17 cellular contexts compared by ENCODE assay signal in genomic region chr20:32288225-32288849, GRCh38.
DNase-seq lines count a peak whose midpoint lies in the region; ATAC-seq and TF ChIP-seq lines count a peak whose summit lies in the region.
"Had no signal": no experiment of that assay in that cellular context is flagged by ENCODE, and none has a peak within 500 bp of the region (broad histone marks: within the 10 kb centered on the region; RNA-seq: fewer than 3 reads in every experiment).

No MANE protein-coding gene starts in this region.

- H3K4me3 Mint-ChIP-seq in activated naive CD4-positive, alpha-beta T cell treated with anti-CD3 and anti-CD28 coated beads, Interleukin-2, amount 50 U/mL, for 24 hours: peak overlapping the region; percentile 13
- no peak overlapping the region for H3K4me3 Mint-ChIP-seq in central memory CD8-positive, alpha-beta T cell
- no peak overlapping the region for H3K4me3 Mint-ChIP-seq in stimulated activated memory B cell treated with anti-CD40 and anti-IgM and Interleukin-4, amounts not matched to agents 10 μg/mL and 1 μg/mL and 100 μg/mL, for 72 hours
- H3K4me3 Mint-ChIP-seq: CD4-positive, alpha-beta memory T cell had no signal

- ATAC-seq in central memory CD8-positive, alpha-beta T cell (replicated peaks; ENCODE audit: extremely low read depth, poor library complexity, severe bottlenecking): no peak
- ATAC-seq in stimulated activated memory B cell treated with anti-CD40 and anti-IgM and Interleukin-4, amounts not matched to agents 10 μg/mL and 1 μg/mL and 100 μg/mL, for 72 hours: no peak
- ATAC-seq in GM18517 (IDR thresholded peaks at IDR 0.05; ENCODE audit: unreplicated experiment): no peak
- ATAC-seq in HG02571 (IDR thresholded peaks at IDR 0.05; ENCODE audit: unreplicated experiment): no peak
- ATAC-seq: Right ventricle myocardium inferior had no signal

- H3K9me2 ChIP-seq in SU-DHL-6 (replicated peaks; ENCODE audit: insufficient read depth, low read length): no peaks in the 10 kb centered on the region

- no peak for TF ChIP-seq CTCF in SU-DHL-6 (IDR thresholded peaks at IDR 0.05; ENCODE audit: insufficient read depth, low read length, poor library complexity, severe bottlenecking)

- peaks cover 63% of the 10 kb centered on the region for H3K4me1 Mint-ChIP-seq in activated naive CD4-positive, alpha-beta T cell treated with anti-CD3 and anti-CD28 coated beads, Interleukin-2, amount 50 U/mL, for 24 hours
- peaks cover 24% of the 10 kb centered on the region for H3K4me1 Mint-ChIP-seq in central memory CD8-positive, alpha-beta T cell
- H3K4me1 Mint-ChIP-seq in stimulated activated memory B cell treated with anti-CD40 and anti-IgM and Interleukin-4, amounts not matched to agents 10 μg/mL and 1 μg/mL and 100 μg/mL, for 72 hours: peaks cover 54% of the 10 kb centered on the region

- H3K4me3 ChIP-seq in SU-DHL-6 (ENCODE audit: insufficient read depth, low read length, poor library complexity, severe bottlenecking): no peak overlapping the region
- H3K4me3 ChIP-seq: MG63, PC-9 had no signal

- no peaks in the 10 kb centered on the region for H4K20me1 ChIP-seq in SU-DHL-6 (ENCODE audit: low read depth, low read length)

- H3K9me3 Mint-ChIP-seq in activated naive CD4-positive, alpha-beta T cell treated with anti-CD3 and anti-CD28 coated beads, Interleukin-2, amount 50 U/mL, for 24 hours: no peaks in the 10 kb centered on the region
- H3K9me3 Mint-ChIP-seq in central memory CD8-positive, alpha-beta T cell: no peaks in the 10 kb centered on the region
- H3K9me3 Mint-ChIP-seq in stimulated activated memory B cell treated with anti-CD40 and anti-IgM and Interleukin-4, amounts not matched to agents 10 μg/mL and 1 μg/mL and 100 μg/mL, for 72 hours: no peaks in the 10 kb centered on the region

- DNase-seq in activated naive CD4-positive, alpha-beta T cell treated with Interleukin-2 at 50 U/mL for 16 hours: no peak
- DNase-seq in central memory CD8-positive, alpha-beta T cell (ENCODE audit: low spot score in 2 of 2): no peak
- DNase-seq in hypothalamus (lab: John Stamatoyannopoulos, UW): no peak
- DNase-seq: ACHN; BE2C; CD4-positive, alpha-beta memory T cell; MG63; NCI-H1092 treated with DMSO at 0.1 percent for 48 hours; NCI-H187; PC-9 had no signal

- no peak overlapping the region for H2AFZ ChIP-seq in SU-DHL-6 (ENCODE audit: low read depth, low read length, severe bottlenecking)
- H2AFZ ChIP-seq: PC-9 had no signal

- H3F3A ChIP-seq in SU-DHL-6 (ENCODE audit: insufficient read depth): peaks cover 38% of the 10 kb centered on the region

- H3K27me3 Mint-ChIP-seq in activated naive CD4-positive, alpha-beta T cell treated with anti-CD3 and anti-CD28 coated beads, Interleukin-2, amount 50 U/mL, for 24 hours: no peaks in the 10 kb centered on the region
- no peaks in the 10 kb centered on the region for H3K27me3 Mint-ChIP-seq in central memory CD8-positive, alpha-beta T cell
- no peaks in the 10 kb centered on the region for H3K27me3 Mint-ChIP-seq in stimulated activated memory B cell treated with anti-CD40 and anti-IgM and Interleukin-4, amounts not matched to agents 10 μg/mL and 1 μg/mL and 100 μg/mL, for 72 hours
- H3K27me3 Mint-ChIP-seq: CD4-positive, alpha-beta memory T cell had no signal

- no peaks in the 10 kb centered on the region for H3K9me3 ChIP-seq in SU-DHL-6 (ENCODE audit: insufficient read depth, low read length)
- H3K9me3 ChIP-seq: BE2C, MG63 had no signal

- H3K27me3 ChIP-seq in SU-DHL-6 (ENCODE audit: low read length): no peaks in the 10 kb centered on the region
- H3K27me3 ChIP-seq: BE2C, MG63 had no signal

- peaks cover 76% of the 10 kb centered on the region for H3K79me2 ChIP-seq in SU-DHL-6 (ENCODE audit: insufficient read depth, low read length)

- peak overlapping the region; percentile 16 for H3K4me2 ChIP-seq in SU-DHL-6 (ENCODE audit: low read depth, low read length, poor library complexity, severe bottlenecking)
- H3K4me2 ChIP-seq: KMS-11, PC-9 had no signal

- H3K36me3 ChIP-seq in SU-DHL-6 (ENCODE audit: low read length): 0 out of 2 replicates have a peak, but pooled peaks cover 5% of the 10 kb centered on the region
- H3K36me3 ChIP-seq: BE2C, MG63 had no signal

- H3K27ac ChIP-seq in SU-DHL-6 (ENCODE audit: low read depth, low read length): peak overlapping the region; percentile 43
- H3K27ac ChIP-seq: KMS-11, PC-9 had no signal

- peaks cover 17% of the 10 kb centered on the region for H3K36me3 Mint-ChIP-seq in activated naive CD4-positive, alpha-beta T cell treated with anti-CD3 and anti-CD28 coated beads, Interleukin-2, amount 50 U/mL, for 24 hours
- H3K36me3 Mint-ChIP-seq in central memory CD8-positive, alpha-beta T cell (ENCODE audit: insufficient read depth): peaks cover 2% of the 10 kb centered on the region
- H3K36me3 Mint-ChIP-seq in stimulated activated memory B cell treated with anti-CD40 and anti-IgM and Interleukin-4, amounts not matched to agents 10 μg/mL and 1 μg/mL and 100 μg/mL, for 72 hours: peaks cover 22% of the 10 kb centered on the region

- peak overlapping the region; percentile 73 for H3K27ac Mint-ChIP-seq in activated naive CD4-positive, alpha-beta T cell treated with anti-CD3 and anti-CD28 coated beads, Interleukin-2, amount 50 U/mL, for 24 hours
- peak overlapping the region; percentile 51 for H3K27ac Mint-ChIP-seq in central memory CD8-positive, alpha-beta T cell (ENCODE audit: low read depth)
- peak overlapping the region; percentile 32 for H3K27ac Mint-ChIP-seq in stimulated activated memory B cell treated with anti-CD40 and anti-IgM and Interleukin-4, amounts not matched to agents 10 μg/mL and 1 μg/mL and 100 μg/mL, for 72 hours

- H3K9ac ChIP-seq in SU-DHL-6 (ENCODE audit: low read length): no peak overlapping the region
- H3K9ac ChIP-seq: KMS-11 had no signal
